ENCODE assay signal across 34 cellular contexts in the genomic region with DNA sequence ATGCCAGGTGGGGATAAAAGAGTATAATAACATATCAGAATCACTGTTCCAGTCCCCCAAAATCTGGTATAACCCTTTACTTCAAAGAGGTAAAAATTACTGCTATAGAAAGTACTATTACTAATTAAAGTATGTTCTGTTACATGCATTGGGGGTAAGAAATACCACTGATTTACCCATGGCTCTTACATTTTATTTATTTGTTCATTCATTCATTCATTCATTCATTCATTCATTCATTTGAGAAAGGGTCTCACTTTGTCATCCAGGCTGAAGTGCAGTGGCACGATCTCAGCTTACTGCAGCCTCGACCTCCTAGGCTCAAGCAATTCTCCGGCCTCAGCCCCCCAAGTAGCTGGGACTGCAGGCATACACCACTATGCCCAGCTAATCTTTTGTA.
"Had no signal": no experiment of that assay in that cellular context is flagged by ENCODE, and none has a peak within 500 bp of the region (broad histone marks: within the 10 kb centered on the region; RNA-seq: fewer than 3 reads in every experiment).

No MANE protein-coding gene starts in this region.

- DNase-seq: Karpas-422, Kasumi-1, MG63, MV-4-11, NCI-H1048, NCI-H1092, NCI-H1092 treated with DMSO at 0.1 percent for 48 hours, NCI-H1105, NCI-H1105 treated with DMSO at 0.1 percent for 48 hours, NCI-H1417, NCI-H1417 treated with DMSO at 0.1 percent for 48 hours, NCI-H1436, NCI-H1436 treated with DMSO at 0.1 percent for 48 hours, NCI-H146, NCI-H1694, NCI-H1694 treated with DMSO at 0.1 percent for 48 hours, NCI-H187, NCI-H187 treated with DMSO at 0.1 percent for 48 hours, NCI-H1930, NCI-H2029, NCI-H2029 treated with DMSO at 0.1 percent for 48 hours, NCI-H2081, NCI-H2081 treated with DMSO at 0.1 percent for 48 hours, NCI-H2107, NCI-H2171 treated with DMSO at 0.1 percent for 48 hours, NCI-H2227 treated with DMSO at 0.1 percent for 48 hours, NCI-H226, NCI-H345, NCI-H446, NCI-H446 treated with DMSO at 0.1 percent for 48 hours, NCI-H510A, NCI-H510A treated with DMSO at 0.1 percent for 48 hours, NCI-H524, NCI-H524 treated with DMSO at 0.1 percent for 48 hours had no signal

- H3K9me3 ChIP-seq: MG63 had no signal

- H3K27me3 ChIP-seq: MG63 had no signal

- H3K4me3 ChIP-seq: MG63 had no signal
